ENCODE assay signal across 8 cellular contexts in the genomic region with DNA sequence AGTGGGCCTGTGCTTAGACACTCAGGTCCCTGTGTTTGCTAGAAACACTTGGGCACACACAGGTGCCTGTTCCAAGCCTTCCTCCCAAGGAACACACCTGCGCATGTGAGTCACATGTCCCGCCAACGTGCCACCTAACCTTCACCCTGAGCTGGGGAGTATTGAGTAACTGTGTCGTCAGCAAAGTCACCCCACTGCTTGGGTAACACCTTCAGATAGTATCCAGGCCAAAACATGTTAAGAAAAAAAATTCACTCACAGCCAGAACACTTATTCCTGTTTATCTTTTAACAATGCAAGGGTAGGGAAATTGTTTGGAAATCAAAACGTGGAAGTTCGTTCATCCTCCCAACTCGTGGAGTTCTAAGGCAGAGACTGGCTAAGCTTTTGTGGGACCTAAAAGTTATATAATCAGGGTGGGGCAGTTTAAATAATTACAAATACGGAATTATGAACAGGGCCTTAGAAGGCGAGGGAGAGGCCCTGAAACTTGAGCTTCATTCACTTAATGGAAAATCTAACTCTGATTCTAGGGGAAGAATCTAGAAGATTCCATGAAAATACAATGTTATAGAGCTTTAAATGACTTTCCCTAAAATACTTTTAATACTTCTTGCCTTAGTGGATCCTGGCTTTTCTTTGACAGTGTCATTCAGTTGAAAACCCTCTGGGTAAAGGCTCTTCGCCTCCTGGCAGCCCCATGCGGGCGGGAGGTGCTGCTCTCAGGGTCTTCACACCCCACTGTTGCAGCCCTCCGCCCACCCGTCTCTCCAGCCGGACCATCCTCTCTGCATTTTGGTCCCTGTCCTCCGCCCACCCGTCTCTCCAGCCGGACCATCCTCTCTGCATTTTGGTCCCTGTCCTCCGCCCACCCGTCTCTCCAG. TPM values are rescaled to one million over a fixed set of nuclear protein-coding genes. Genes with fewer than 3 reads are reported as not detected.
DNase-seq lines count a peak whose midpoint lies in the region; ATAC-seq and TF ChIP-seq lines count a peak whose summit lies in the region.

No MANE protein-coding gene starts in this region.

- H2AFZ ChIP-seq in Karpas-422 (ENCODE audit: low read length) = no peak overlapping the region

- no peaks in the 10 kb centered on the region for H3K36me3 Mint-ChIP-seq in activated T-helper 1 cell treated with anti-CD3 and anti-CD28 coated beads, Interleukin-12 subunit alpha, Interleukin-12 subunit beta, Interleukin-2, Interleukin-4 antibody, amounts not matched to agents 30 ng/mL and 10 ng/mL and 1 ng/mL, durations not matched to agents 14 hours and 24 hours and 36 hours (ENCODE audit: low read depth)

- no peaks in the 10 kb centered on the region for H3K9me3 Mint-ChIP-seq in activated T-helper 1 cell treated with anti-CD3 and anti-CD28 coated beads, Interleukin-12 subunit alpha, Interleukin-12 subunit beta, Interleukin-2, Interleukin-4 antibody, amounts not matched to agents 30 ng/mL and 10 ng/mL and 1 ng/mL, durations not matched to agents 14 hours and 24 hours and 36 hours

- H3K9me2 ChIP-seq in Karpas-422 (replicated peaks; ENCODE audit: insufficient read depth, low read length) = no peaks in the 10 kb centered on the region

- H3K36me3 ChIP-seq in heart right ventricle (no peaks in the 10 kb centered on the region), brain microvascular endothelial cell (replicated peaks) (no peaks in the 10 kb centered on the region), Karpas-422 (ENCODE audit: insufficient read depth, low read length) (no peaks in the 10 kb centered on the region)

- peak overlapping the region; percentile 43 for H3K4me3 Mint-ChIP-seq in activated T-helper 1 cell treated with anti-CD3 and anti-CD28 coated beads, Interleukin-12 subunit alpha, Interleukin-12 subunit beta, Interleukin-2, Interleukin-4 antibody, amounts not matched to agents 30 ng/mL and 10 ng/mL and 1 ng/mL, durations not matched to agents 14 hours and 24 hours and 36 hours

- H3K27ac Mint-ChIP-seq in activated T-helper 1 cell treated with anti-CD3 and anti-CD28 coated beads, Interleukin-12 subunit alpha, Interleukin-12 subunit beta, Interleukin-2, Interleukin-4 antibody, amounts not matched to agents 30 ng/mL and 10 ng/mL and 1 ng/mL, durations not matched to agents 14 hours and 24 hours and 36 hours = peak overlapping the region; percentile 9

- no peak overlapping the region for H3K9ac ChIP-seq in Karpas-422 (ENCODE audit: low read length)

- TF ChIP-seq EP300 in Ishikawa (IDR thresholded peaks at IDR 0.05; ENCODE audit: borderline replicate concordance) = no peak

- peak overlapping the region in 6 of 10 donors; percentile 0 to 28 (median 17) for H3K4me3 ChIP-seq in heart right ventricle
- no peak overlapping the region for H3K4me3 ChIP-seq in skin epidermis
- H3K4me3 ChIP-seq in brain microvascular endothelial cell (ENCODE audit: low read depth, low read length) = no peak overlapping the region
- no peak overlapping the region for H3K4me3 ChIP-seq in Karpas-422 (ENCODE audit: low read length)

- in situ Hi-C loops in brain microvascular endothelial cell (cut with HindIII; ENCODE audit: low pct_ligation_motif_present, low sequenced_read_pairs) = loop anchor here (25.0 kb wide), 1 partner anchor 127 kb away; no protein-coding TSS in a partner anchor

- H3K9me3 ChIP-seq in heart right ventricle = no peaks in the 10 kb centered on the region
- no peaks in the 10 kb centered on the region for H3K9me3 ChIP-seq in Karpas-422 (ENCODE audit: low read length)

- no peaks in the 10 kb centered on the region for H3K79me2 ChIP-seq in Karpas-422 (ENCODE audit: low read length)

- H3K27ac ChIP-seq in heart right ventricle = peak overlapping the region; percentile 73 to 99 (median 93)
- H3K27ac ChIP-seq in skin epidermis = peak overlapping the region in 20 of 21 experiments; percentile 1 to 96 (median 80)
- H3K27ac ChIP-seq in brain microvascular endothelial cell = no peak overlapping the region
- H3K27ac ChIP-seq in Karpas-422 (ENCODE audit: low read length) = no peak overlapping the region

- no peak overlapping the region for H3K4me2 ChIP-seq in Karpas-422 (ENCODE audit: low read depth, low read length, poor library complexity, severe bottlenecking)

- H4K20me1 ChIP-seq in Karpas-422 (ENCODE audit: insufficient read depth, low read depth, low read length) = no peaks in the 10 kb centered on the region

- no peak for DNase-seq in activated T-helper 1 cell treated with anti-CD3 and anti-CD28 coated beads, Interleukin-12 subunit alpha, Interleukin-12 subunit beta, Interleukin-2, Interleukin-4 antibody, amounts not matched to agents 30 ng/mL and 10 ng/mL and 1 ng/mL, durations not matched to agents 14 hours and 24 hours and 36 hours (ENCODE audit: low spot score)
- DNase-seq in heart right ventricle = peak; percentile 28 to 48
- no peak for DNase-seq in brain microvascular endothelial cell
- DNase-seq in DMS153 (lab: John Stamatoyannopoulos, UW) = no peak
- DNase-seq in Karpas-422 = no peak
- DNase-seq in NCI-H187 (lab: John Stamatoyannopoulos, UW) = no peak

- H3K27me3 Mint-ChIP-seq in activated T-helper 1 cell treated with anti-CD3 and anti-CD28 coated beads, Interleukin-12 subunit alpha, Interleukin-12 subunit beta, Interleukin-2, Interleukin-4 antibody, amounts not matched to agents 30 ng/mL and 10 ng/mL and 1 ng/mL, durations not matched to agents 14 hours and 24 hours and 36 hours (ENCODE audit: insufficient read depth) = peaks cover 2% of the 10 kb centered on the region

- WGBS in heart right ventricle, 2 donors = 57 to 64% methylated on average over 17 to 18 of the region's 20 CpGs

- ATAC-seq in heart right ventricle = peak; percentile 13 to 70 (median 48)

- no peak for TF ChIP-seq CTCF in heart right ventricle (IDR thresholded peaks at IDR 0.05)
- no peak for TF ChIP-seq CTCF in brain microvascular endothelial cell (IDR thresholded peaks at IDR 0.05; ENCODE audit: low read depth, low read length, missing control alignments)

- intact Hi-C loops in activated T-helper 1 cell treated with anti-CD3 and anti-CD28 coated beads, Interleukin-12 subunit alpha, Interleukin-12 subunit beta, Interleukin-2, Interleukin-4 antibody, amounts not matched to agents 30 ng/mL and 10 ng/mL and 1 ng/mL, durations not matched to agents 14 hours and 24 hours and 36 hours (cut with micrococcal nuclease) = loop anchor here (1.0 kb wide), 1 partner anchor 30 kb away; no protein-coding TSS in a partner anchor
- intact Hi-C loops in heart right ventricle (cut with DNase I) = no loop called here

- peaks cover 13% of the 10 kb centered on the region for H3K4me1 Mint-ChIP-seq in activated T-helper 1 cell treated with anti-CD3 and anti-CD28 coated beads, Interleukin-12 subunit alpha, Interleukin-12 subunit beta, Interleukin-2, Interleukin-4 antibody, amounts not matched to agents 30 ng/mL and 10 ng/mL and 1 ng/mL, durations not matched to agents 14 hours and 24 hours and 36 hours (ENCODE audit: low read depth)

- H3K4me1 ChIP-seq in heart right ventricle = peaks cover 11 to 47% (median 33%) of the 10 kb centered on the region in 9 donors
- H3K4me1 ChIP-seq in Karpas-422 (ENCODE audit: low read length) = peaks cover 10% of the 10 kb centered on the region

- no peaks in the 10 kb centered on the region for H3K27me3 ChIP-seq in heart right ventricle
- no peaks in the 10 kb centered on the region for H3K27me3 ChIP-seq in brain microvascular endothelial cell (replicated peaks)
- H3K27me3 ChIP-seq in Karpas-422 (ENCODE audit: low read length) = no peaks in the 10 kb centered on the region

- TF ChIP-seq RAD21 in Ishikawa (IDR thresholded peaks at IDR 0.05; ENCODE audit: low read depth) = no peak

TF ChIP-seq in Ishikawa, 13 proteins besides CTCF, POLR2A, EP300 and RAD21 (continues in another document):
- TF ChIP-seq FOXM1 (IDR thresholded peaks at IDR 0.05; ENCODE audit: borderline replicate concordance, low read depth) (no peak), NFIC (IDR thresholded peaks at IDR 0.05) (no peak), YY1 (IDR thresholded peaks at IDR 0.05; ENCODE audit: low read depth) (no peak)
- TF ChIP-seq, protein P1, sequence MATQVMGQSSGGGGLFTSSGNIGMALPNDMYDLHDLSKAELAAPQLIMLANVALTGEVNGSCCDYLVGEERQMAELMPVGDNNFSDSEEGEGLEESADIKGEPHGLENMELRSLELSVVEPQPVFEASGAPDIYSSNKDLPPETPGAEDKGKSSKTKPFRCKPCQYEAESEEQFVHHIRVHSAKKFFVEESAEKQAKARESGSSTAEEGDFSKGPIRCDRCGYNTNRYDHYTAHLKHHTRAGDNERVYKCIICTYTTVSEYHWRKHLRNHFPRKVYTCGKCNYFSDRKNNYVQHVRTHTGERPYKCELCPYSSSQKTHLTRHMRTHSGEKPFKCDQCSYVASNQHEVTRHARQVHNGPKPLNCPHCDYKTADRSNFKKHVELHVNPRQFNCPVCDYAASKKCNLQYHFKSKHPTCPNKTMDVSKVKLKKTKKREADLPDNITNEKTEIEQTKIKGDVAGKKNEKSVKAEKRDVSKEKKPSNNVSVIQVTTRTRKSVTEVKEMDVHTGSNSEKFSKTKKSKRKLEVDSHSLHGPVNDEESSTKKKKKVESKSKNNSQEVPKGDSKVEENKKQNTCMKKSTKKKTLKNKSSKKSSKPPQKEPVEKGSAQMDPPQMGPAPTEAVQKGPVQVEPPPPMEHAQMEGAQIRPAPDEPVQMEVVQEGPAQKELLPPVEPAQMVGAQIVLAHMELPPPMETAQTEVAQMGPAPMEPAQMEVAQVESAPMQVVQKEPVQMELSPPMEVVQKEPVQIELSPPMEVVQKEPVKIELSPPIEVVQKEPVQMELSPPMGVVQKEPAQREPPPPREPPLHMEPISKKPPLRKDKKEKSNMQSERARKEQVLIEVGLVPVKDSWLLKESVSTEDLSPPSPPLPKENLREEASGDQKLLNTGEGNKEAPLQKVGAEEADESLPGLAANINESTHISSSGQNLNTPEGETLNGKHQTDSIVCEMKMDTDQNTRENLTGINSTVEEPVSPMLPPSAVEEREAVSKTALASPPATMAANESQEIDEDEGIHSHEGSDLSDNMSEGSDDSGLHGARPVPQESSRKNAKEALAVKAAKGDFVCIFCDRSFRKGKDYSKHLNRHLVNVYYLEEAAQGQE (IDR thresholded peaks at IDR 0.05; ENCODE audit: low read depth) = no peak

RNA-seq across cellular contexts. Expression of a gene that starts 30.3 kb away (rescaled TPM):
- 69.4 and 75.2 TPM in 2 replicates for total RNA-seq in activated T-helper 1 cell treated with anti-CD3 and anti-CD28 coated beads, Interleukin-12 subunit alpha, Interleukin-12 subunit beta, Interleukin-2, Interleukin-4 antibody, amounts not matched to agents 30 ng/mL and 10 ng/mL and 1 ng/mL, durations not matched to agents 14 hours and 24 hours and 36 hours
- 10 to 100 TPM; 33.5 to 47.7 (median 42.1) TPM for total RNA-seq in heart right ventricle
- polyA plus RNA-seq in heart right ventricle = 10 to 100 TPM; 18.5 to 27.9 TPM
- total RNA-seq in Karpas-422 (2014; rRNA removed; shearing (Covaris generic); ENCODE audit: low replicate concordance) = 26.6 and 34.7 TPM in 2 replicates

RNA-seq across cellular contexts. Expression of a gene that starts 31.5 kb away (rescaled TPM):
- total RNA-seq in activated T-helper 1 cell treated with anti-CD3 and anti-CD28 coated beads, Interleukin-12 subunit alpha, Interleukin-12 subunit beta, Interleukin-2, Interleukin-4 antibody, amounts not matched to agents 30 ng/mL and 10 ng/mL and 1 ng/mL, durations not matched to agents 14 hours and 24 hours and 36 hours = 1.1 and 2.0 TPM in 2 replicates
- 1 to 10 TPM in 5 of 10 donors, under 1 TPM in 5; 0.34 to 2.5 (median 1.2) TPM for total RNA-seq in heart right ventricle
- 1 to 10 TPM; 1.6 to 2.4 TPM for polyA plus RNA-seq in heart right ventricle
- total RNA-seq in Karpas-422 (2014; rRNA removed; shearing (Covaris generic); ENCODE audit: low replicate concordance) = not detected in 2 replicates

Comparison
In these comparisons a context has a peak if more than half of its experiments do, and no peak if none do; other contexts are left out.
1. DNase-seq: peak in heart right ventricle (2 of 2); none in activated T-helper 1 cell treated with anti-CD3 and anti-CD28 coated beads, Interleukin-12 subunit alpha, Interleukin-12 subunit beta, Interleukin-2, Interleukin-4 antibody, amounts not matched to agents 30 ng/mL and 10 ng/mL and 1 ng/mL, durations not matched to agents 14 hours and 24 hours and 36 hours (single experiment), brain microvascular endothelial cell (single experiment), DMS153 (single experiment), Karpas-422 (single experiment) and NCI-H187 (0 of 2).
2. H3K27ac ChIP-seq: peak in heart right ventricle (10 of 10) and skin epidermis (20 of 21); none in brain microvascular endothelial cell (single experiment) and Karpas-422 (single experiment).
3. H3K4me3 ChIP-seq: peak in heart right ventricle (6 of 10); none in skin epidermis (0 of 7), brain microvascular endothelial cell (single experiment) and Karpas-422 (single experiment).